In the genomic region with DNA sequence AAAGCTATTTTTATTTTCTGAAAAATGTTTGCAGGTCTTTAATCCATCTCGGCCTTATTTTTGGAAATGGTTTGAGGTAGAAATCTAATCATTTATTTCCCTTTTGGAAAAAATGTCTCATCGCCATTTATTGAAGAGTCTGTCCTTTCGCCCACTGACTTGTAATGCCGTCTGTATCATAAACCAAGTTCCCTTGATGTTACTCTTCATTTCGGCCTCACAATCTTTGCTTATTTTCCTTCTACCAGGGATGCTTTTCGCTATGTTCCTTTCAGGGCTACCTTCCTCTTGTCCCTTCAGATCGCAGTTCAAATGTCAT, we compare ENCODE assay signal across 9 cellular contexts. TPM values are rescaled to one million over a fixed set of nuclear protein-coding genes. Genes with fewer than 3 reads are reported as not detected.
DNase-seq lines count a peak whose midpoint lies in the region; ATAC-seq and TF ChIP-seq lines count a peak whose summit lies in the region.
"Had no signal": no experiment of that assay in that cellular context is flagged by ENCODE, and none has a peak within 500 bp of the region (broad histone marks: within the 10 kb centered on the region; RNA-seq: fewer than 3 reads in every experiment).

No MANE protein-coding gene starts in this region.

- H3K4me1 ChIP-seq in iPS-20b (ENCODE audit: insufficient read depth, low read length), result peaks cover 5% of the 10 kb centered on the region
- H3K4me1 ChIP-seq in stomach smooth muscle (ENCODE audit: control insufficient read depth, insufficient read depth, low read length), result peaks cover 7% of the 10 kb centered on the region

- no peaks in the 10 kb centered on the region for H3K36me3 Mint-ChIP-seq in chondrocyte (ENCODE audit: low read depth)

- H3K27ac ChIP-seq in angular gyrus (ENCODE audit: low read depth, low read length) (peak overlapping the region; percentile 90), iPS-20b (ENCODE audit: low read length) (peak overlapping the region; percentile 55), stomach smooth muscle (ENCODE audit: low read length) (peak overlapping the region; percentile 75)

- ATAC-seq in GM19467 (IDR thresholded peaks at IDR 0.05; ENCODE audit: unreplicated experiment), result no peak

- H3K27ac Mint-ChIP-seq in chondrocyte (ENCODE audit: unreplicated experiment), result no peak overlapping the region
- H3K27ac Mint-ChIP-seq: activated naive CD4-positive, alpha-beta T cell treated with anti-CD3 and anti-CD28 coated beads, Interleukin-2, amount 50 U/mL, for 72 hours had no signal

- H3K9ac ChIP-seq in iPS-20b (ENCODE audit: low read depth, low read length), result peak overlapping the region; percentile 78; the same call in 1 of the 2 replicates
- H3K9ac ChIP-seq in stomach smooth muscle (ENCODE audit: low read length in 2 of 2), result peak overlapping the region; percentile 94 to 96

- H3K4me3 ChIP-seq in H7 (ENCODE audit: insufficient read depth, low read depth, low read length) (peak overlapping the region; percentile 98), iPS-20b (ENCODE audit: low read length) (peak overlapping the region; percentile 90), stomach smooth muscle (ENCODE audit: low read length in 2 of 2) (peak overlapping the region; percentile 90 to 97)

- no peak overlapping the region for H3K4me3 Mint-ChIP-seq in chondrocyte (ENCODE audit: unreplicated experiment)

- DNase-seq in H7 (no peak), chondrocyte (ENCODE audit: low spot score) (no peak), NCI-H2029 treated with DMSO at 0.1 percent for 48 hours (lab: John Stamatoyannopoulos, UW) (no peak)
- DNase-seq in activated CD4-positive, CD25-positive, alpha-beta regulatory T cell treated with anti-CD3 and anti-CD28 coated beads, Interleukin-2, amount 50 U/mL, for 72 hours, result no peak

- peaks cover 13% of the 10 kb centered on the region for H3K4me1 Mint-ChIP-seq in chondrocyte (ENCODE audit: low read depth)

- H3K9me3 ChIP-seq in iPS-20b (ENCODE audit: insufficient read depth, low read depth, low read length) (no peaks in the 10 kb centered on the region), stomach smooth muscle (ENCODE audit: control insufficient read depth in 2 of 2, low read length in 2 of 2) (no peaks in the 10 kb centered on the region)

- H3K27me3 Mint-ChIP-seq in chondrocyte (ENCODE audit: low read depth), result no peaks in the 10 kb centered on the region

- TF ChIP-seq CTCF in chondrocyte (IDR thresholded peaks at IDR 0.05), result no peak

- H3K9me3 Mint-ChIP-seq in chondrocyte (ENCODE audit: low read depth), result no peaks in the 10 kb centered on the region
- H3K9me3 Mint-ChIP-seq: activated naive CD4-positive, alpha-beta T cell treated with anti-CD3 and anti-CD28 coated beads, Interleukin-2, amount 50 U/mL, for 72 hours had no signal

- H3K36me3 ChIP-seq in H7 (replicated peaks; ENCODE audit: control insufficient read depth, insufficient read depth, low read length) (no peaks in the 10 kb centered on the region), iPS-20b (ENCODE audit: insufficient read depth, low read depth, low read length) (no peaks in the 10 kb centered on the region), stomach smooth muscle (ENCODE audit: control insufficient read depth in 2 of 2, insufficient read depth in 2 of 2, low read length in 2 of 2) (no peaks in the 10 kb centered on the region)

- H3K27me3 ChIP-seq in H7 (ENCODE audit: control insufficient read depth, insufficient read depth, low read length) (no peaks in the 10 kb centered on the region; the same call in 1 of the 2 replicates), iPS-20b (ENCODE audit: insufficient read depth, low read length) (no peaks in the 10 kb centered on the region), stomach smooth muscle (ENCODE audit: control insufficient read depth in 1 of 2, insufficient read depth in 2 of 2, low read length in 2 of 2) (no peaks in the 10 kb centered on the region)

RNA-seq across cellular contexts. Expression of a gene that starts 0.4 kb away (rescaled TPM):
- total RNA-seq in H7 (2014; rRNA removed; shearing (Covaris generic)), result 19.6 and 36.7 TPM in 2 replicates
- total RNA-seq in chondrocyte, result 11.9 to 16.0 TPM (median 15.5 TPM) in 3 replicates
